ENCODE assay signal across 8 cellular contexts in genomic region chr2:3557588-3558204, GRCh38. TPM values are rescaled to one million over a fixed set of nuclear protein-coding genes. Genes with fewer than 3 reads are reported as not detected.
A peak's percentile ranks its signal among the peaks of the same experiment; 100 is the strongest.
DNase-seq lines count a peak whose midpoint lies in the region; ATAC-seq, FAIRE-seq and TF ChIP-seq lines count a peak whose summit lies in the region.

No MANE protein-coding gene starts in this region.

- peaks cover 55% of the 10 kb centered on the region for H3K36me3 ChIP-seq in WERI-Rb-1
- peaks cover 9 to 10% of the 10 kb centered on the region in 2 donors for H3K36me3 ChIP-seq in small intestine (ENCODE audit: control insufficient read depth in 2 of 2, insufficient read depth in 2 of 2, low read length in 2 of 2)

- CTCF ChIA-PET in activated CD8-positive, alpha-beta memory T cell treated with anti-CD3 and anti-CD28 coated beads, Interleukin-2, amount 10 ng/mL, durations not matched to agents 7 days and 5 days (lab: Charles Lee), result interaction anchor here (0.7 to 3.1 kb wide), 8 partner anchors 16 to 485 kb away, joined by 3 to 13 read pairs (median 6); partner anchors contain the start of genes ADI1, EIPR1 and RPS7

- intact Hi-C loops in left cardiac atrium (cut with DNase I), result loop anchor here in 1 of 2 donors (2.0 kb wide), 1 partner anchor 17 kb away; the partner anchor contains the start of gene RPS7

- H3K27ac ChIP-seq in WERI-Rb-1 (peak overlapping the region; percentile 84), small intestine (ENCODE audit: low read depth in 1 of 2, low read length in 1 of 2) (peak overlapping the region; percentile 74 to 97)

- H3K4me3 ChIP-seq in WERI-Rb-1 (ENCODE audit: low read depth, low read length) (peak overlapping the region; percentile 82), small intestine (ENCODE audit: low read depth in 1 of 2, low read length in 2 of 2) (peak overlapping the region; percentile 71 to 79)

- H3K9me3 ChIP-seq in WERI-Rb-1 (ENCODE audit: severe bottlenecking) (no peaks in the 10 kb centered on the region), small intestine (ENCODE audit: control insufficient read depth, low read depth) (no peaks in the 10 kb centered on the region)

- H3K4me1 Mint-ChIP-seq in activated CD8-positive, alpha-beta memory T cell treated with anti-CD3 and anti-CD28 coated beads, Interleukin-2, amount 10 ng/mL, durations not matched to agents 7 days and 5 days, result peaks cover 49% of the 10 kb centered on the region

- H3K4me1 ChIP-seq in small intestine (ENCODE audit: control insufficient read depth in 2 of 2, insufficient read depth in 1 of 2, low read depth in 1 of 2, low read length in 1 of 2), result peaks cover 0 to 8% of the 10 kb centered on the region in 2 donors

- no peak for DNase-seq in activated CD8-positive, alpha-beta memory T cell treated with anti-CD3 and anti-CD28 coated beads, Interleukin-2, amount 10 ng/mL, durations not matched to agents 7 days and 5 days
- DNase-seq in activated CD8-positive, alpha-beta memory T cell treated with anti-CD3 and anti-CD28 coated beads, Interleukin-2, amount 50 U/mL, for 48 hours, result no peak
- no peak for DNase-seq in WERI-Rb-1
- no peak for DNase-seq in left cardiac atrium
- DNase-seq in small intestine, result peak; percentile 10
- no peak for DNase-seq in islet precursor cell
- no peak for DNase-seq in NCI-H2227 treated with DMSO at 0.1 percent for 48 hours (lab: John Stamatoyannopoulos, UW)

- peak; percentile 40 for ATAC-seq in activated CD8-positive, alpha-beta memory T cell treated with anti-CD3 and anti-CD28 coated beads, Interleukin-2, amount 10 ng/mL, durations not matched to agents 7 days and 5 days
- peak; percentile 13 for ATAC-seq in HG03060 (IDR thresholded peaks at IDR 0.05; ENCODE audit: low read depth, unreplicated experiment)
- ATAC-seq in left cardiac atrium, result peak; percentile 11 to 46

- 0 to 1% (median 0%) methylated on average over 39 to 40 of the region's 40 CpGs for WGBS in small intestine, 3 donors

- H3K36me3 Mint-ChIP-seq in activated CD8-positive, alpha-beta memory T cell treated with anti-CD3 and anti-CD28 coated beads, Interleukin-2, amount 10 ng/mL, durations not matched to agents 7 days and 5 days, result peaks cover 36% of the 10 kb centered on the region

- TF ChIP-seq CTCF in WERI-Rb-1 (IDR thresholded peaks at IDR 0.05; ENCODE audit: low read depth, low read length), result no peak

- H3K9me3 Mint-ChIP-seq in activated CD8-positive, alpha-beta memory T cell treated with anti-CD3 and anti-CD28 coated beads, Interleukin-2, amount 10 ng/mL, durations not matched to agents 7 days and 5 days (ENCODE audit: low read depth), result no peaks in the 10 kb centered on the region

- H3K4me3 Mint-ChIP-seq in activated CD8-positive, alpha-beta memory T cell treated with anti-CD3 and anti-CD28 coated beads, Interleukin-2, amount 10 ng/mL, durations not matched to agents 7 days and 5 days, result peak overlapping the region; percentile 91

- H3K27me3 ChIP-seq in WERI-Rb-1 (ENCODE audit: insufficient read depth, low read depth, severe bottlenecking) (no peaks in the 10 kb centered on the region), small intestine (ENCODE audit: control insufficient read depth in 2 of 2, insufficient read depth in 2 of 2, low read length in 2 of 2) (no peaks in the 10 kb centered on the region)

- H3K27me3 Mint-ChIP-seq in activated CD8-positive, alpha-beta memory T cell treated with anti-CD3 and anti-CD28 coated beads, Interleukin-2, amount 10 ng/mL, durations not matched to agents 7 days and 5 days, result no peaks in the 10 kb centered on the region

- no peak for FAIRE-seq in small intestine (lab: Jason Lieb, UNC)

- H3K27ac Mint-ChIP-seq in activated CD8-positive, alpha-beta memory T cell treated with anti-CD3 and anti-CD28 coated beads, Interleukin-2, amount 10 ng/mL, durations not matched to agents 7 days and 5 days, result peak overlapping the region; percentile 96

RNA-seq across cellular contexts. Expression of gene RNASEH1, which starts 0.4 kb away (rescaled TPM):
- total RNA-seq in activated CD8-positive, alpha-beta memory T cell treated with anti-CD3 and anti-CD28 coated beads, Interleukin-2, amount 10 ng/mL, durations not matched to agents 7 days and 5 days, result 10 to 100 TPM; 26.3 to 32.9 TPM
- 10 to 100 TPM; 17.3 to 22.2 TPM for total RNA-seq in left cardiac atrium
- polyA plus RNA-seq in small intestine, result 10 to 100 TPM in 1 of 3 donors, 1 to 10 TPM in 2; 5.1 to 16.4 (median 5.6) TPM

RNA-seq across cellular contexts. Expression of gene RPS7, which starts 17.4 kb away (rescaled TPM):
- total RNA-seq in activated CD8-positive, alpha-beta memory T cell treated with anti-CD3 and anti-CD28 coated beads, Interleukin-2, amount 10 ng/mL, durations not matched to agents 7 days and 5 days, result 1,000 to 10,000 TPM; 1,010 to 1,163 TPM
- total RNA-seq in left cardiac atrium, result 100 to 1,000 TPM; 765 to 811 TPM
- 1,000 to 10,000 TPM; 1,641 to 2,574 (median 2,513) TPM for polyA plus RNA-seq in small intestine

RNA-seq across cellular contexts. Expression of gene COLEC11, which starts 37.2 kb away (rescaled TPM):
- total RNA-seq in activated CD8-positive, alpha-beta memory T cell treated with anti-CD3 and anti-CD28 coated beads, Interleukin-2, amount 10 ng/mL, durations not matched to agents 7 days and 5 days, result under 1 TPM; 0.23 to 0.32 TPM
- total RNA-seq in left cardiac atrium, result 10 to 100 TPM in 1 of 2 donors, 1 to 10 TPM in 1; 3.3 to 25.0 TPM
- polyA plus RNA-seq in small intestine, result 1 to 10 TPM in 2 of 3 donors, not detected in 1; 2.2 to 4.1 TPM

RNA-seq across cellular contexts. Expression of gene ADI1, which starts 38.4 kb away (rescaled TPM):
- total RNA-seq in activated CD8-positive, alpha-beta memory T cell treated with anti-CD3 and anti-CD28 coated beads, Interleukin-2, amount 10 ng/mL, durations not matched to agents 7 days and 5 days, result 10 to 100 TPM; 15.0 to 16.6 TPM
- 100 to 1,000 TPM; 102 to 128 TPM for total RNA-seq in left cardiac atrium
- 100 to 1,000 TPM in 2 of 3 donors, 10 to 100 TPM in 1; 65.4 to 615 (median 326) TPM for polyA plus RNA-seq in small intestine
